In genomic region chr7:155371884-155372781, GRCh38 we compare ENCODE assay signal across 7 cellular contexts.
DNase-seq lines count a peak whose midpoint lies in the region; ATAC-seq and TF ChIP-seq lines count a peak whose summit lies in the region.

No MANE protein-coding gene starts in this region.

- DNase-seq in fibroblast of villous mesenchyme (ENCODE audit: low read depth) (no peak), GOT3 (lab: John Stamatoyannopoulos, UW) (no peak), hepatic stellate cell (ENCODE audit: low spot score) (no peak)
- DNase-seq in stimulated activated effector memory CD8-positive, alpha-beta T cell treated with anti-CD3 and anti-CD28 coated beads, Interleukin-12 subunit alpha, Interleukin-12 subunit beta, amount 100 ng/mL, for 72 hours (ENCODE audit: low spot score in 2 of 2) = no peak

- peaks cover 90% of the 10 kb centered on the region for H3K27me3 ChIP-seq in HUES64 (ENCODE audit: insufficient read depth, low read length)

- H3K4me3 ChIP-seq in HUES64 (ENCODE audit: low read length) (peak overlapping the region; percentile 7; the same call in 1 of the 2 replicates), fibroblast of villous mesenchyme (ENCODE audit: low read depth, low read length) (no peak overlapping the region)

- ATAC-seq in GM18511 (IDR thresholded peaks at IDR 0.05; ENCODE audit: unreplicated experiment) (peak; percentile 52), GM18858 (IDR thresholded peaks at IDR 0.05; ENCODE audit: unreplicated experiment) (no peak)
- peak; percentile 54 for ATAC-seq in stimulated activated effector memory CD8-positive, alpha-beta T cell treated with anti-CD3 and anti-CD28 coated beads, Interleukin-12 subunit alpha, Interleukin-12 subunit beta, amount 100 ng/mL, for 72 hours

- H3K4me3 Mint-ChIP-seq in stimulated activated effector memory CD8-positive, alpha-beta T cell treated with anti-CD3 and anti-CD28 coated beads, Interleukin-12 subunit alpha, Interleukin-12 subunit beta, amount 100 ng/mL, for 72 hours = peak overlapping the region; percentile 73

- WGBS in HUES64 = 2% methylated on average over 82 of the region's 82 CpGs

- peaks cover 3% of the 10 kb centered on the region; the same call in 1 of the 2 replicates for H3K9me3 ChIP-seq in HUES64 (ENCODE audit: insufficient read depth, low read depth, low read length)

- H3K27ac ChIP-seq in HUES64 (ENCODE audit: low read depth, low read length) = no peak overlapping the region

- no peak overlapping the region for H3K27ac Mint-ChIP-seq in stimulated activated effector memory CD8-positive, alpha-beta T cell treated with anti-CD3 and anti-CD28 coated beads, Interleukin-12 subunit alpha, Interleukin-12 subunit beta, amount 100 ng/mL, for 72 hours

- no peaks in the 10 kb centered on the region for H3K36me3 ChIP-seq in HUES64 (ENCODE audit: insufficient read depth, low read length)

- H3K36me3 Mint-ChIP-seq in stimulated activated effector memory CD8-positive, alpha-beta T cell treated with anti-CD3 and anti-CD28 coated beads, Interleukin-12 subunit alpha, Interleukin-12 subunit beta, amount 100 ng/mL, for 72 hours = no peaks in the 10 kb centered on the region

- no peaks in the 10 kb centered on the region for H3K9me3 Mint-ChIP-seq in stimulated activated effector memory CD8-positive, alpha-beta T cell treated with anti-CD3 and anti-CD28 coated beads, Interleukin-12 subunit alpha, Interleukin-12 subunit beta, amount 100 ng/mL, for 72 hours

- no peak overlapping the region for H3K9ac ChIP-seq in HUES64 (ENCODE audit: low read depth, low read length)

- peaks cover 33% of the 10 kb centered on the region for H3K4me1 Mint-ChIP-seq in stimulated activated effector memory CD8-positive, alpha-beta T cell treated with anti-CD3 and anti-CD28 coated beads, Interleukin-12 subunit alpha, Interleukin-12 subunit beta, amount 100 ng/mL, for 72 hours

- TF ChIP-seq CTCF in fibroblast of villous mesenchyme (IDR thresholded peaks at IDR 0.05; ENCODE audit: insufficient read depth, low read depth, low read length) = peak; percentile 13

- peaks cover 7% of the 10 kb centered on the region; the same call in 1 of the 2 replicates for H3K4me1 ChIP-seq in HUES64 (ENCODE audit: insufficient read depth, low read length)
